8 cellular contexts compared by ENCODE assay signal in the genomic region with DNA sequence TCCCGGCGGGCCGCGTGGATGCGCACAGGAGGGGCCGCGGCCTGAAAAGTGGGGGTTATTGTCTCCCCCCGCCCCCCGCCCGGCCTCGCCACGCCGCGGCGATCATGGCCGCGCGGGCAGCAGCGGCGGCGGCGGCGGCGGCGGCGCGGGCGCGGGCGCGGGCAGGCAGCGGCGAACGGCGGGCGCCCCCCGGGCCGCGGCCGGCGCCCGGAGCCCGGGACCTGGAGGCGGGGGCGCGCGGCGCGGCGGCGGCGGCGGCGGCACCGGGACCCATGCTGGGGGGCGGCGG. TPM values are rescaled to one million over a fixed set of nuclear protein-coding genes. Genes with fewer than 3 reads are reported as not detected.
DNase-seq lines count a peak whose midpoint lies in the region; ATAC-seq and TF ChIP-seq lines count a peak whose summit lies in the region.

No MANE protein-coding gene starts in this region.

- peak overlapping the region; percentile 94 for H3K27ac Mint-ChIP-seq in activated CD8-positive, alpha-beta memory T cell treated with anti-CD3 and anti-CD28 coated beads, Interleukin-2, amount 10 ng/mL, durations not matched to agents 7 days and 5 days
- no peak overlapping the region for H3K27ac Mint-ChIP-seq in activated CD8-positive, alpha-beta T cell treated with anti-CD3 and anti-CD28 coated beads for 36 hours

- CTCF ChIA-PET in activated CD8-positive, alpha-beta memory T cell treated with anti-CD3 and anti-CD28 coated beads, Interleukin-2, amount 10 ng/mL, durations not matched to agents 7 days and 5 days (lab: Charles Lee): interaction anchor here (1.9 kb wide), 1 partner anchor 91 kb away, joined by 9 read pairs; no protein-coding TSS in a partner anchor
- CTCF ChIA-PET in activated CD8-positive, alpha-beta T cell treated with anti-CD3 and anti-CD28 coated beads for 36 hours (lab: Charles Lee): interaction anchor here (1.0 kb wide), 1 partner anchor 91 kb away, joined by 5 read pairs; no protein-coding TSS in a partner anchor

- H3K9me3 ChIP-seq in iPS-20b (ENCODE audit: insufficient read depth, low read depth, low read length) (no peaks in the 10 kb centered on the region), thymus (ENCODE audit: control insufficient read depth) (no peaks in the 10 kb centered on the region)

- peaks cover 4% of the 10 kb centered on the region for H3K36me3 Mint-ChIP-seq in activated CD8-positive, alpha-beta memory T cell treated with anti-CD3 and anti-CD28 coated beads, Interleukin-2, amount 10 ng/mL, durations not matched to agents 7 days and 5 days
- H3K36me3 Mint-ChIP-seq in activated CD8-positive, alpha-beta T cell treated with anti-CD3 and anti-CD28 coated beads for 36 hours (ENCODE audit: low read depth): peaks cover 10% of the 10 kb centered on the region

- H3K27me3 ChIP-seq in iPS-20b (ENCODE audit: insufficient read depth, low read length): no peaks in the 10 kb centered on the region
- H3K27me3 ChIP-seq in thymus (ENCODE audit: control insufficient read depth, insufficient read depth): no peaks in the 10 kb centered on the region

- ATAC-seq in activated CD8-positive, alpha-beta memory T cell treated with anti-CD3 and anti-CD28 coated beads, Interleukin-2, amount 10 ng/mL, durations not matched to agents 7 days and 5 days: no peak
- ATAC-seq in activated CD8-positive, alpha-beta T cell treated with anti-CD3 and anti-CD28 coated beads for 36 hours: no peak
- ATAC-seq in HG02763 (IDR thresholded peaks at IDR 0.05; ENCODE audit: unreplicated experiment): no peak
- ATAC-seq in HG02798 (IDR thresholded peaks at IDR 0.05; ENCODE audit: poor library complexity, unreplicated experiment): no peak

- H3K4me3 ChIP-seq in iPS-20b (ENCODE audit: low read length) (peak overlapping the region; percentile 77), thymus (ENCODE audit: low read length) (peak overlapping the region; percentile 93)

- no peak for DNase-seq in activated CD8-positive, alpha-beta memory T cell treated with anti-CD3 and anti-CD28 coated beads, Interleukin-2, amount 10 ng/mL, durations not matched to agents 7 days and 5 days
- DNase-seq in activated CD8-positive, alpha-beta memory T cell treated with anti-CD3 and anti-CD28 coated beads for 24 hours: no peak
- no peak for DNase-seq in activated CD8-positive, alpha-beta T cell treated with anti-CD3 and anti-CD28 coated beads for 36 hours
- DNase-seq in hepatic stellate cell (ENCODE audit: low spot score): no peak

- H3K27me3 Mint-ChIP-seq in activated CD8-positive, alpha-beta memory T cell treated with anti-CD3 and anti-CD28 coated beads, Interleukin-2, amount 10 ng/mL, durations not matched to agents 7 days and 5 days: no peaks in the 10 kb centered on the region
- no peaks in the 10 kb centered on the region for H3K27me3 Mint-ChIP-seq in activated CD8-positive, alpha-beta T cell treated with anti-CD3 and anti-CD28 coated beads for 36 hours

- peaks cover 25% of the 10 kb centered on the region for H3K4me1 Mint-ChIP-seq in activated CD8-positive, alpha-beta memory T cell treated with anti-CD3 and anti-CD28 coated beads, Interleukin-2, amount 10 ng/mL, durations not matched to agents 7 days and 5 days
- peaks cover 22% of the 10 kb centered on the region for H3K4me1 Mint-ChIP-seq in activated CD8-positive, alpha-beta T cell treated with anti-CD3 and anti-CD28 coated beads for 36 hours (ENCODE audit: low read depth)

- peak overlapping the region; percentile 84 for H3K9ac ChIP-seq in iPS-20b (ENCODE audit: low read depth, low read length)

- intact Hi-C loops in activated CD8-positive, alpha-beta T cell treated with anti-CD3 and anti-CD28 coated beads for 36 hours (cut with micrococcal nuclease): loop anchor here (2.0 to 5.0 kb wide), 2 partner anchors 91 to 245 kb away; no protein-coding TSS in a partner anchor

- TF ChIP-seq CTCF in activated CD8-positive, alpha-beta T cell treated with anti-CD3 and anti-CD28 coated beads for 36 hours (IDR thresholded peaks at IDR 0.05): no peak

- H3K27ac ChIP-seq in iPS-20b (ENCODE audit: low read length): peak overlapping the region; percentile 72
- H3K27ac ChIP-seq in thymus (ENCODE audit: low read depth): peak overlapping the region; percentile 99

- peaks cover 51% of the 10 kb centered on the region for H3K4me1 ChIP-seq in iPS-20b (ENCODE audit: insufficient read depth, low read length)
- no peaks in the 10 kb centered on the region for H3K4me1 ChIP-seq in thymus (ENCODE audit: control insufficient read depth, insufficient read depth, low read length)

- POLR2A ChIA-PET in activated CD8-positive, alpha-beta T cell treated with anti-CD3 and anti-CD28 coated beads for 36 hours (lab: Charles Lee): interaction anchor here (1.2 to 3.4 kb wide), 3 partner anchors 11 to 109 kb away, joined by 3 to 15 read pairs (median 5); no protein-coding TSS in a partner anchor

- H3K36me3 ChIP-seq in iPS-20b (ENCODE audit: insufficient read depth, low read depth, low read length) (no peaks in the 10 kb centered on the region), thymus (ENCODE audit: control insufficient read depth, insufficient read depth) (no peaks in the 10 kb centered on the region)

- H3K4me3 Mint-ChIP-seq in activated CD8-positive, alpha-beta memory T cell treated with anti-CD3 and anti-CD28 coated beads, Interleukin-2, amount 10 ng/mL, durations not matched to agents 7 days and 5 days: peak overlapping the region; percentile 91
- H3K4me3 Mint-ChIP-seq in activated CD8-positive, alpha-beta T cell treated with anti-CD3 and anti-CD28 coated beads for 36 hours: peak overlapping the region; percentile 78

- WGBS in thymus: under 1% methylated on average over 57 of the region's 57 CpGs

- H3K9me3 Mint-ChIP-seq in activated CD8-positive, alpha-beta memory T cell treated with anti-CD3 and anti-CD28 coated beads, Interleukin-2, amount 10 ng/mL, durations not matched to agents 7 days and 5 days (ENCODE audit: low read depth): no peaks in the 10 kb centered on the region
- no peaks in the 10 kb centered on the region for H3K9me3 Mint-ChIP-seq in activated CD8-positive, alpha-beta T cell treated with anti-CD3 and anti-CD28 coated beads for 36 hours

RNA-seq across cellular contexts. Expression of gene ARID1B, which starts 0.3 kb away (rescaled TPM):
- total RNA-seq in activated CD8-positive, alpha-beta memory T cell treated with anti-CD3 and anti-CD28 coated beads, Interleukin-2, amount 10 ng/mL, durations not matched to agents 7 days and 5 days: 10 to 100 TPM; 59.5 to 81.5 TPM
- total RNA-seq in activated CD8-positive, alpha-beta T cell treated with anti-CD3 and anti-CD28 coated beads for 36 hours: 10 to 100 TPM; 36.9 to 38.9 TPM
- polyA plus RNA-seq in thymus: 26.5 TPM
